In genomic region chr6:2846873-2847224, GRCh38 we compare ENCODE assay signal across 7 cellular contexts. TPM values are rescaled to one million over a fixed set of nuclear protein-coding genes. Genes with fewer than 3 reads are reported as not detected.
DNase-seq lines count a peak whose midpoint lies in the region; ATAC-seq and TF ChIP-seq lines count a peak whose summit lies in the region.

No MANE protein-coding gene starts in this region.

- no peak for ATAC-seq in activated CD8-positive, alpha-beta T cell treated with anti-CD3 and anti-CD28 coated beads, Interleukin-2, amount 10 ng/mL, durations not matched to agents 7 days and 5 days
- ATAC-seq in HG02884 (IDR thresholded peaks at IDR 0.05; ENCODE audit: unreplicated experiment): no peak

- peaks cover 55% of the 10 kb centered on the region for H3K4me1 Mint-ChIP-seq in activated CD8-positive, alpha-beta T cell treated with anti-CD3 and anti-CD28 coated beads, Interleukin-2, amount 10 ng/mL, durations not matched to agents 7 days and 5 days (ENCODE audit: low read depth)
- H3K4me1 Mint-ChIP-seq in immature natural killer cell: peaks cover 32 to 41% of the 10 kb centered on the region in 2 donors

- H3K27ac ChIP-seq in stomach smooth muscle (ENCODE audit: low read length): peak overlapping the region; percentile 76

- no peaks in the 10 kb centered on the region for H3K27me3 ChIP-seq in stomach smooth muscle (ENCODE audit: control insufficient read depth in 1 of 2, insufficient read depth in 2 of 2, low read length in 2 of 2)

- TF ChIP-seq CTCF in HFF-Myc (IDR thresholded peaks at IDR 0.05; ENCODE audit: low read depth, low read length, missing control alignments): no peak

- no peak for DNase-seq in HFF-Myc (ENCODE audit: extremely low read depth, low read depth)
- no peak for DNase-seq in activated CD8-positive, alpha-beta T cell treated with anti-CD3 and anti-CD28 coated beads, Interleukin-2, amount 10 ng/mL, durations not matched to agents 7 days and 5 days
- DNase-seq in immature natural killer cell: no peak
- no peak for DNase-seq in NOMO-1 treated with DMSO at 0.1 percent for 48 hours (lab: John Stamatoyannopoulos, UW; ENCODE audit: unreplicated experiment)
- DNase-seq in effector CD8-positive, alpha-beta T cell (lab: John Stamatoyannopoulos, UW): no peak

- H3K36me3 ChIP-seq in stomach smooth muscle (ENCODE audit: control insufficient read depth in 2 of 2, insufficient read depth in 2 of 2, low read length in 2 of 2): no peaks in the 10 kb centered on the region

- H3K9ac ChIP-seq in stomach smooth muscle (ENCODE audit: low read length in 2 of 2): peak overlapping the region in 1 of 2 donors; percentile 53

- H3K27ac Mint-ChIP-seq in activated CD8-positive, alpha-beta T cell treated with anti-CD3 and anti-CD28 coated beads, Interleukin-2, amount 10 ng/mL, durations not matched to agents 7 days and 5 days: peak overlapping the region; percentile 66
- peak overlapping the region; percentile 51 to 82 (median 70) for H3K27ac Mint-ChIP-seq in immature natural killer cell

- no peaks in the 10 kb centered on the region for H3K27me3 Mint-ChIP-seq in activated CD8-positive, alpha-beta T cell treated with anti-CD3 and anti-CD28 coated beads, Interleukin-2, amount 10 ng/mL, durations not matched to agents 7 days and 5 days (ENCODE audit: low read depth)
- peaks cover 0 to 2% (median 0%) of the 10 kb centered on the region in 3 donors for H3K27me3 Mint-ChIP-seq in immature natural killer cell (ENCODE audit: low read depth in 3 of 3)

- no peaks in the 10 kb centered on the region for H3K9me3 Mint-ChIP-seq in activated CD8-positive, alpha-beta T cell treated with anti-CD3 and anti-CD28 coated beads, Interleukin-2, amount 10 ng/mL, durations not matched to agents 7 days and 5 days (ENCODE audit: insufficient read depth)
- no peaks in the 10 kb centered on the region for H3K9me3 Mint-ChIP-seq in immature natural killer cell

- CTCF ChIA-PET in activated CD8-positive, alpha-beta T cell treated with anti-CD3 and anti-CD28 coated beads, Interleukin-2, amount 10 ng/mL, durations not matched to agents 7 days and 5 days (lab: Charles Lee): interaction anchor here (0.8 to 10.2 kb wide), 45 partner anchors 10 to 215 kb away, joined by 3 to 267 read pairs (median 6); partner anchors contain the start of genes NQO2 and SERPINB9

- H3K9me3 ChIP-seq in stomach smooth muscle (ENCODE audit: control insufficient read depth in 2 of 2, low read length in 2 of 2): no peaks in the 10 kb centered on the region

- POLR2A ChIA-PET in activated CD8-positive, alpha-beta T cell treated with anti-CD3 and anti-CD28 coated beads, Interleukin-2, amount 10 ng/mL, durations not matched to agents 7 days and 5 days (lab: Charles Lee): interaction anchor here (0.8 to 2.3 kb wide), 16 partner anchors 10 to 217 kb away, joined by 3 to 29 read pairs (median 4); partner anchors contain the start of gene SERPINB9

- peaks cover 13% of the 10 kb centered on the region for H3K4me1 ChIP-seq in stomach smooth muscle (ENCODE audit: control insufficient read depth, insufficient read depth, low read length)

- H3K36me3 Mint-ChIP-seq in activated CD8-positive, alpha-beta T cell treated with anti-CD3 and anti-CD28 coated beads, Interleukin-2, amount 10 ng/mL, durations not matched to agents 7 days and 5 days (ENCODE audit: low read depth): peaks cover 5% of the 10 kb centered on the region
- no peaks in the 10 kb centered on the region for H3K36me3 Mint-ChIP-seq in immature natural killer cell

- peak overlapping the region; percentile 55 for H3K4me3 Mint-ChIP-seq in activated CD8-positive, alpha-beta T cell treated with anti-CD3 and anti-CD28 coated beads, Interleukin-2, amount 10 ng/mL, durations not matched to agents 7 days and 5 days
- peak overlapping the region in 1 of 5 donors; percentile 52 for H3K4me3 Mint-ChIP-seq in immature natural killer cell

- H3K4me3 ChIP-seq in HFF-Myc (replicated peaks; ENCODE audit: low read depth, low read length) (peak overlapping the region; percentile 13; the same call in 1 of the 2 replicates), stomach smooth muscle (ENCODE audit: low read length in 2 of 2) (peak overlapping the region; percentile 10 to 36)

RNA-seq across cellular contexts. Expression of gene SERPINB1, which starts 5.2 kb away (rescaled TPM):
- 10 to 100 TPM; 55.1 to 57.1 TPM for total RNA-seq in activated CD8-positive, alpha-beta T cell treated with anti-CD3 and anti-CD28 coated beads, Interleukin-2, amount 10 ng/mL, durations not matched to agents 7 days and 5 days
- 100 to 1,000 TPM; 108 to 164 (median 162) TPM for polyA plus RNA-seq in immature natural killer cell

RNA-seq across cellular contexts. Expression of gene SERPINB9, which starts 56.3 kb away (rescaled TPM):
- 10 to 100 TPM; 36.9 to 38.1 TPM for total RNA-seq in activated CD8-positive, alpha-beta T cell treated with anti-CD3 and anti-CD28 coated beads, Interleukin-2, amount 10 ng/mL, durations not matched to agents 7 days and 5 days
- 10 to 100 TPM; 20.7 to 50.4 (median 21.7) TPM for polyA plus RNA-seq in immature natural killer cell
